ENCODE assay signal across 8 cellular contexts in genomic region chr16:9077001-9077809, GRCh38. TPM values are rescaled to one million over a fixed set of nuclear protein-coding genes. Genes with fewer than 3 reads are reported as not detected.
DNase-seq lines count a peak whose midpoint lies in the region; ATAC-seq and TF ChIP-seq lines count a peak whose summit lies in the region.
"Had no signal": no experiment of that assay in that cellular context is flagged by ENCODE, and none has a peak within 500 bp of the region (broad histone marks: within the 10 kb centered on the region; RNA-seq: fewer than 3 reads in every experiment).

No MANE protein-coding gene starts in this region.

- H4K20me1 ChIP-seq in GM23338 (replicated peaks; ENCODE audit: insufficient read depth) = no peaks in the 10 kb centered on the region

- no peak overlapping the region for H3K4me2 ChIP-seq in GM23338

- H3K27ac Mint-ChIP-seq in GM23338 (no peak overlapping the region), osteocyte (ENCODE audit: unreplicated experiment) (peak overlapping the region; percentile 54), endodermal cell (no peak overlapping the region)

- H3K4me3 ChIP-seq in GM23338 (no peak overlapping the region), adrenal gland (no peak overlapping the region), endodermal cell (ENCODE audit: low read length) (no peak overlapping the region)
- H3K4me3 ChIP-seq: heart right ventricle had no signal

- peaks cover 17% of the 10 kb centered on the region; the same call in 2 of the 3 replicates for H3K36me3 Mint-ChIP-seq in GM23338 (ENCODE audit: low read depth)
- no peaks in the 10 kb centered on the region for H3K36me3 Mint-ChIP-seq in osteocyte (ENCODE audit: unreplicated experiment)
- H3K36me3 Mint-ChIP-seq in endodermal cell (ENCODE audit: low read depth) = no peaks in the 10 kb centered on the region

- H3K9me3 Mint-ChIP-seq in GM23338 = peaks cover 16% of the 10 kb centered on the region; the same call in 2 of the 3 replicates
- H3K9me3 Mint-ChIP-seq in osteocyte (ENCODE audit: unreplicated experiment) = no peaks in the 10 kb centered on the region
- peaks cover 8% of the 10 kb centered on the region for H3K9me3 Mint-ChIP-seq in endodermal cell

- no peak overlapping the region for H3K27ac ChIP-seq in GM23338 (ENCODE audit: low read depth)
- H3K27ac ChIP-seq in adrenal gland = peak overlapping the region in 2 of 5 donors; percentile 35 to 44
- no peak overlapping the region for H3K27ac ChIP-seq in endodermal cell (ENCODE audit: low read depth, low read length)

- H3K36me3 ChIP-seq in GM23338 (ENCODE audit: insufficient read depth) = no peaks in the 10 kb centered on the region
- H3K36me3 ChIP-seq in adrenal gland (replicated peaks in 1 of 2) = no peaks in the 10 kb centered on the region
- no peaks in the 10 kb centered on the region for H3K36me3 ChIP-seq in endodermal cell (ENCODE audit: control insufficient read depth, insufficient read depth, low read length)
- H3K36me3 ChIP-seq: heart right ventricle had no signal

- H3K4me1 ChIP-seq in GM23338 (ENCODE audit: insufficient read depth) (no peaks in the 10 kb centered on the region; the same call in 1 of the 2 replicates), adrenal gland (replicated peaks in 1 of 2) (peaks cover 10 to 12% of the 10 kb centered on the region in 2 donors), endodermal cell (ENCODE audit: control insufficient read depth, insufficient read depth, low read length) (no peaks in the 10 kb centered on the region)

- no peak overlapping the region for H3K4me3 Mint-ChIP-seq in GM23338
- H3K4me3 Mint-ChIP-seq in osteocyte (ENCODE audit: unreplicated experiment) = no peak overlapping the region
- no peak overlapping the region for H3K4me3 Mint-ChIP-seq in endodermal cell

- WGBS in adrenal gland, 4 donors = 39 to 49% (median 44%) methylated on average over 11 of the region's 11 CpGs
- WGBS in endodermal cell (ENCODE audit: insufficient coverage in 1 of 2, insufficient read length in 1 of 2), 2 experiments = 93 to 96% methylated on average over 9 to 11 of the region's 11 CpGs

- intact Hi-C loops in adrenal gland (cut with DNase I) (no loop called here), left colon (cut with DNase I, micrococcal nuclease) (no loop called here)

- H3K79me2 ChIP-seq in GM23338 (replicated peaks; ENCODE audit: insufficient read depth) = no peaks in the 10 kb centered on the region

- H3K27me3 ChIP-seq in GM23338 (ENCODE audit: insufficient read depth) (no peaks in the 10 kb centered on the region), adrenal gland (no peaks in the 10 kb centered on the region), endodermal cell (ENCODE audit: control insufficient read depth, insufficient read depth, low read length, poor library complexity, severe bottlenecking) (no peaks in the 10 kb centered on the region)
- H3K27me3 ChIP-seq: heart right ventricle had no signal

- H3K27me3 Mint-ChIP-seq in GM23338 (ENCODE audit: insufficient read depth, low read depth, poor library complexity) (peaks cover 6% of the 10 kb centered on the region), osteocyte (ENCODE audit: unreplicated experiment) (no peaks in the 10 kb centered on the region), endodermal cell (ENCODE audit: insufficient read depth) (no peaks in the 10 kb centered on the region)

- no peak for DNase-seq in GM23338 (ENCODE audit: low spot score)
- DNase-seq in NOMO-1 treated with DMSO at 0.1 percent for 48 hours (lab: John Stamatoyannopoulos, UW; ENCODE audit: unreplicated experiment) = peak; percentile 80
- peak; percentile 29 to 70 (median 58) for DNase-seq in adrenal gland
- no peak for DNase-seq in osteocyte (ENCODE audit: extremely low spot score, unreplicated experiment)
- DNase-seq in left colon = no peak
- DNase-seq in endodermal cell = no peak
- DNase-seq: heart right ventricle had no signal

- H3K9me3 ChIP-seq in adrenal gland (replicated peaks in 1 of 3) = peaks cover 0 to 5% (median 0%) of the 10 kb centered on the region in 3 donors
- peaks cover 11% of the 10 kb centered on the region for H3K9me3 ChIP-seq in endodermal cell (ENCODE audit: control insufficient read depth, low read length)

- no peaks in the 10 kb centered on the region; the same call in 1 of the 2 replicates for H3K9me2 ChIP-seq in GM23338 (ENCODE audit: insufficient read depth)

- TF ChIP-seq CTCF in GM23338 (conservative IDR thresholded peaks at IDR 0.05; ENCODE audit: low read depth in 2 of 2) (no peak), adrenal gland (IDR thresholded peaks at IDR 0.05) (no peak), osteocyte (IDR thresholded peaks at IDR 0.05) (no peak), endodermal cell (conservative IDR thresholded peaks at IDR 0.05) (no peak)

- ATAC-seq in GM23338 (no peak), GM18505 (IDR thresholded peaks at IDR 0.05; ENCODE audit: unreplicated experiment) (no peak), left colon (no peak)
- ATAC-seq: heart right ventricle had no signal

- H3K4me1 Mint-ChIP-seq in GM23338 (peaks cover 5% of the 10 kb centered on the region), osteocyte (ENCODE audit: unreplicated experiment) (peaks cover 26% of the 10 kb centered on the region), endodermal cell (no peaks in the 10 kb centered on the region)

- H3K9ac ChIP-seq in endodermal cell (ENCODE audit: extremely low read depth, low read length, poor library complexity, severe bottlenecking) = no peak overlapping the region

- no peak for TF ChIP-seq POLR2A in adrenal gland (IDR thresholded peaks at IDR 0.05)
- TF ChIP-seq POLR2A in GM18505 (IDR thresholded peaks at IDR 0.05; ENCODE audit: borderline replicate concordance, extremely low read depth, insufficient read depth, insufficient read length) = no peak

- H2AFZ ChIP-seq in GM23338 = peak overlapping the region; percentile 67; the same call in 1 of the 2 replicates

- H3F3A ChIP-seq in GM23338 (replicated peaks; ENCODE audit: low read depth) = no peaks in the 10 kb centered on the region

TF ChIP-seq in GM23338, 12 proteins besides CTCF, POLR2A, EP300 and RAD21 (continues in another document):
- no peak for TF ChIP-seq CREB1 (CRISPR knock-in tag; IDR thresholded peaks at IDR 0.05; ENCODE audit: low read depth)
- no peak for TF ChIP-seq ETS1 (IDR thresholded peaks at IDR 0.05)
- TF ChIP-seq ZNF114 (CRISPR knock-in tag; IDR thresholded peaks at IDR 0.05) = no peak
- no peak for TF ChIP-seq POLR2AphosphoS5 (IDR thresholded peaks at IDR 0.05; ENCODE audit: low read depth)
- no peak for TF ChIP-seq JUNB (IDR thresholded peaks at IDR 0.05; ENCODE audit: unreplicated experiment)

RNA-seq across cellular contexts. Expression of gene HAPSTR1, which starts 14.2 kb away (rescaled TPM):
- total RNA-seq in GM23338 (2014; rRNA removed; shearing (Covaris generic)) = 66.0 and 66.3 TPM in 2 replicates
- 8.1 and 9.5 TPM in 2 replicates for polyA plus RNA-seq in GM23338 (2016; fragmentation: Nextera tagmentation; extraction: Ambion mirVana)
- 10 to 100 TPM; 37.4 to 93.2 (median 69.3) TPM for total RNA-seq in adrenal gland
- 10 to 100 TPM in 1 of 3 donors, 1 to 10 TPM in 2; 5.8 to 36.8 (median 9.4) TPM for polyA plus RNA-seq in adrenal gland
- total RNA-seq in osteocyte = 73.4 and 80.2 TPM in 2 replicates
- total RNA-seq in left colon = 10 to 100 TPM; 46.4 to 58.9 TPM
- total RNA-seq in endodermal cell = 10 to 100 TPM; 60.9 to 68.5 TPM
- polyA plus RNA-seq in endodermal cell (2013, experiment 1 of 2) = 34.8 TPM
- 35.4 TPM for polyA plus RNA-seq in endodermal cell (2013, experiment 2 of 2)

Comparison
In these comparisons a context has a peak if more than half of its experiments do, and no peak if none do; other contexts are left out.
1. DNase-seq: peak in NOMO-1 treated with DMSO at 0.1 percent for 48 hours (single experiment) and adrenal gland (7 of 7); none in GM23338 (single experiment), osteocyte (single experiment), left colon (0 of 2) and endodermal cell (single experiment).